Comparison of ENCODE assay signal across 19 cellular contexts in genomic region chr17:82005701-82006348, GRCh38. TPM values are rescaled to one million over a fixed set of nuclear protein-coding genes. Genes with fewer than 3 reads are reported as not detected.
DNase-seq lines count a peak whose midpoint lies in the region; ATAC-seq and TF ChIP-seq lines count a peak whose summit lies in the region.
"Had no signal": no experiment of that assay in that cellular context is flagged by ENCODE, and none has a peak within 500 bp of the region (broad histone marks: within the 10 kb centered on the region; RNA-seq: fewer than 3 reads in every experiment).

No MANE protein-coding gene starts in this region.

- H3K79me2 ChIP-seq in SK-N-SH (ENCODE audit: insufficient read depth) = peaks cover 12% of the 10 kb centered on the region; the same call in 1 of the 2 replicates

- no peaks in the 10 kb centered on the region for H3K36me3 ChIP-seq in SK-N-SH (replicated peaks in 1 of 2; ENCODE audit: control insufficient read depth in 1 of 2, insufficient read depth in 2 of 2, low read length in 1 of 2)
- H3K36me3 ChIP-seq in neuronal stem cell (replicated peaks in 1 of 2; ENCODE audit: control insufficient read depth in 2 of 2, insufficient read depth in 2 of 2, low read length in 2 of 2) = no peaks in the 10 kb centered on the region
- H3K36me3 ChIP-seq: BE2C had no signal

- H3K4me1 ChIP-seq in SK-N-SH (ENCODE audit: control insufficient read depth in 1 of 2, insufficient read depth in 2 of 2, low read depth in 1 of 2, low read length in 1 of 2) (peaks cover 16 to 44% of the 10 kb centered on the region in 2 experiments; a peak in 3 of 4 replicates), neuronal stem cell (ENCODE audit: control insufficient read depth in 2 of 2, insufficient read depth in 1 of 2, low read depth in 1 of 2, low read length in 2 of 2) (peaks cover 5 to 13% of the 10 kb centered on the region in 2 donors)

- peaks cover 28% of the 10 kb centered on the region for H3F3A ChIP-seq in SK-N-SH (replicated peaks; ENCODE audit: insufficient read depth)

- peak overlapping the region; percentile 94 for H2BK12ac ChIP-seq in neuronal stem cell (ENCODE audit: low read length)

- H2AFZ ChIP-seq in SK-N-SH (ENCODE audit: low read depth) (no peak overlapping the region), neuronal stem cell (ENCODE audit: low read length) (no peak overlapping the region)
- H2AFZ ChIP-seq: GM23248 had no signal

- peak overlapping the region; percentile 13 for H3K18ac ChIP-seq in neuronal stem cell (ENCODE audit: low read length)

- TF ChIP-seq RAD21 in SK-N-SH (IDR thresholded peaks at IDR 0.05; ENCODE audit: low read length) = no peak

- H2AK5ac ChIP-seq in neuronal stem cell (ENCODE audit: low read depth, low read length) = peak overlapping the region; percentile 75

- H2BK5ac ChIP-seq in neuronal stem cell (ENCODE audit: low read length) = peak overlapping the region; percentile 13

- no peak for DNase-seq in SK-N-SH
- DNase-seq in NCI-H1694 treated with DMSO at 0.1 percent for 48 hours (lab: John Stamatoyannopoulos, UW) = peak; percentile 25
- no peak for DNase-seq in endothelial cell (ENCODE audit: low spot score)
- no peak for DNase-seq in neuronal stem cell (ENCODE audit: low spot score)
- no peak for DNase-seq in activated CD4-positive, CD25-positive, alpha-beta regulatory T cell (lab: John Stamatoyannopoulos, UW)
- no peak for DNase-seq in HUDEP-2 (lab: John Stamatoyannopoulos, UW; ENCODE audit: unreplicated experiment in 76 of 76)
- DNase-seq: CD8-positive, alpha-beta T cell; DMS79 treated with DMSO at 0.1 percent for 48 hours; KBM-7; MV-4-11; NCI-H1417 treated with DMSO at 0.1 percent for 48 hours; NCI-H2029 treated with DMSO at 0.1 percent for 48 hours; NCI-H748 treated with DMSO at 0.1 percent for 48 hours had no signal

- peaks cover 9% of the 10 kb centered on the region for H3K79me1 ChIP-seq in neuronal stem cell (ENCODE audit: low read depth, low read length)

- POLR2A ChIA-PET in SK-N-SH (lab: Yijun Ruan, JAX) = no interaction called here

- no peak overlapping the region for H4K91ac ChIP-seq in neuronal stem cell (ENCODE audit: low read depth, low read length, poor library complexity)

- H4K20me1 ChIP-seq in SK-N-SH (ENCODE audit: insufficient read depth) = no peaks in the 10 kb centered on the region

- peaks cover 4% of the 10 kb centered on the region for H3K4me1 Mint-ChIP-seq in endothelial cell (ENCODE audit: unreplicated experiment)

- H3K14ac ChIP-seq in neuronal stem cell (ENCODE audit: low read length) = peak overlapping the region; percentile 63

- H3K4me3 Mint-ChIP-seq in endothelial cell (ENCODE audit: unreplicated experiment) = no peak overlapping the region
- H3K4me3 Mint-ChIP-seq: CD8-positive, alpha-beta T cell had no signal

- H2BK120ac ChIP-seq in neuronal stem cell (ENCODE audit: low read depth, low read length) = no peak overlapping the region

- H4K8ac ChIP-seq in neuronal stem cell (ENCODE audit: low read depth, low read length) = peak overlapping the region; percentile 48

- peaks cover 8% of the 10 kb centered on the region for H3K27me3 Mint-ChIP-seq in endothelial cell (ENCODE audit: unreplicated experiment)

- CTCF ChIA-PET in SK-N-SH (lab: Yijun Ruan, JAX) = interaction anchor here (0.8 to 4.4 kb wide), 5 partner anchors 10 to 45 kb away, joined by 3 to 53 read pairs (median 6); partner anchors contain the start of gene NOTUM

- no peak overlapping the region for H2BK15ac ChIP-seq in neuronal stem cell (ENCODE audit: low read length)

- H3K4me3 ChIP-seq in SK-N-SH (ENCODE audit: low read depth in 2 of 2, low read length in 1 of 2) (no peak overlapping the region), neuronal stem cell (ENCODE audit: low read length in 2 of 2) (peak overlapping the region in 1 of 2 donors; percentile 63)
- H3K4me3 ChIP-seq: GM23248, SJSA1 had no signal

- H3K23ac ChIP-seq in neuronal stem cell (ENCODE audit: low read depth, low read length, poor library complexity) = peak overlapping the region; percentile 80

- H3K9me2 ChIP-seq in SK-N-SH = no peaks in the 10 kb centered on the region

- H3K9me3 ChIP-seq in SK-N-SH (no peaks in the 10 kb centered on the region), neuronal stem cell (replicated peaks in 1 of 2; ENCODE audit: control insufficient read depth in 2 of 2, insufficient read depth in 1 of 2, low read depth in 1 of 2, low read length in 2 of 2) (no peaks in the 10 kb centered on the region)
- H3K9me3 ChIP-seq: BE2C, SJSA1 had no signal

- no peak for TF ChIP-seq EP300 in SK-N-SH (IDR thresholded peaks at IDR 0.05; ENCODE audit: borderline replicate concordance in 1 of 2, low read depth in 1 of 2, low read length in 1 of 2)

- H3K4ac ChIP-seq in neuronal stem cell (ENCODE audit: low read length) = peak overlapping the region; percentile 37

- H3K4me2 ChIP-seq in SK-N-SH (peak overlapping the region; percentile 75; the same call in 1 of the 2 replicates), neuronal stem cell (ENCODE audit: insufficient read depth, low read length, poor library complexity, severe bottlenecking) (no peak overlapping the region)

- no peaks in the 10 kb centered on the region for H3K27me3 ChIP-seq in SK-N-SH (ENCODE audit: insufficient read depth)
- H3K27me3 ChIP-seq in neuronal stem cell (ENCODE audit: control insufficient read depth in 3 of 3, insufficient read depth in 3 of 3, low read depth in 1 of 3, low read length in 3 of 3) = no peaks in the 10 kb centered on the region
- H3K27me3 ChIP-seq: BE2C, SJSA1 had no signal

- H3K36me3 Mint-ChIP-seq in endothelial cell (ENCODE audit: low read depth, unreplicated experiment) = no peaks in the 10 kb centered on the region
- H3K36me3 Mint-ChIP-seq: CD8-positive, alpha-beta T cell had no signal

- H3K27ac Mint-ChIP-seq in endothelial cell (ENCODE audit: unreplicated experiment) = peak overlapping the region; percentile 43
- H3K27ac Mint-ChIP-seq: CD8-positive, alpha-beta T cell had no signal

- H3K27ac ChIP-seq in SK-N-SH (ENCODE audit: low read depth in 2 of 2, low read length in 1 of 2) (peak overlapping the region in 1 of 2 experiments; percentile 90; a peak in 2 of 4 replicates), neuronal stem cell (replicated peaks; ENCODE audit: low read length) (peak overlapping the region; percentile 12)
- H3K27ac ChIP-seq: 22Rv1, GM23248, SJSA1 had no signal

- no peak overlapping the region for H3K9ac ChIP-seq in SK-N-SH
- H3K9ac ChIP-seq in neuronal stem cell (ENCODE audit: low read depth, low read length, poor library complexity) = peak overlapping the region; percentile 63
- H3K9ac ChIP-seq: GM23248 had no signal

- 89% methylated on average over 25 of the region's 30 CpGs for WGBS in SK-N-SH (ENCODE audit: low lambda C conversion rate)
- no CpG with 5 or more reads among the region's 30 CpGs for WGBS in neuronal stem cell (ENCODE audit: extremely low coverage in 2 of 2, insufficient read length in 2 of 2, insufficient replicate concordance in 1 of 2), 2 donors

- no peaks in the 10 kb centered on the region for H3K9me3 Mint-ChIP-seq in endothelial cell (ENCODE audit: unreplicated experiment)
- H3K9me3 Mint-ChIP-seq: CD8-positive, alpha-beta T cell had no signal

- ATAC-seq in SK-N-SH treated with all-trans-retinoic acid at 6 μM for 48 hours (no peak), HG03045 (IDR thresholded peaks at IDR 0.05; ENCODE audit: unreplicated experiment) (no peak)
- ATAC-seq: CD8-positive, alpha-beta T cell had no signal

- TF ChIP-seq CTCF in SK-N-SH (IDR thresholded peaks at IDR 0.05) = no peak
- TF ChIP-seq CTCF in endothelial cell (IDR thresholded peaks at IDR 0.05; ENCODE audit: unreplicated experiment) = no peak

TF ChIP-seq in SK-N-SH, 30 proteins besides CTCF, POLR2A, EP300 and RAD21 (continues in another document):
- TF ChIP-seq YY1 (IDR thresholded peaks at IDR 0.05; ENCODE audit: low read depth) (no peak), RCOR1 (IDR thresholded peaks at IDR 0.05; ENCODE audit: low read length) (no peak)

RNA-seq across cellular contexts. Expression of gene CENPX, which starts 16.9 kb away (rescaled TPM):
- 247 and 255 TPM in 2 replicates for polyA plus RNA-seq in SK-N-SH (2012; rRNA removed)
- polyA plus RNA-seq in SK-N-SH (2012; cell fraction: cytosol; rRNA removed) = 145 and 202 TPM in 2 replicates
- polyA plus RNA-seq in SK-N-SH (2012; cell fraction: nucleus; rRNA removed) = 332 and 419 TPM in 2 replicates
- total RNA-seq in endothelial cell (ENCODE audit: unreplicated experiment) = 42.9 TPM
- polyA plus RNA-seq in neuronal stem cell (2013, experiment 1 of 2) = 45.1 TPM
- 45.1 TPM for polyA plus RNA-seq in neuronal stem cell (2013, experiment 2 of 2)

RNA-seq across cellular contexts. Expression of gene LRRC45, which starts 17.3 kb away (rescaled TPM):
- 30.3 and 31.5 TPM in 2 replicates for polyA plus RNA-seq in SK-N-SH (2012; rRNA removed)
- polyA plus RNA-seq in SK-N-SH (2012; cell fraction: cytosol; rRNA removed) = 9.3 and 14.9 TPM in 2 replicates
- polyA plus RNA-seq in SK-N-SH (2012; cell fraction: nucleus; rRNA removed) = 125 and 148 TPM in 2 replicates
- total RNA-seq in endothelial cell (ENCODE audit: unreplicated experiment) = 12.2 TPM
- 13.2 TPM for polyA plus RNA-seq in neuronal stem cell (2013, experiment 1 of 2)
- 12.5 TPM for polyA plus RNA-seq in neuronal stem cell (2013, experiment 2 of 2)

RNA-seq across cellular contexts. Expression of gene RAC3, which starts 25.7 kb away (rescaled TPM):
- 69.9 and 83.6 TPM in 2 replicates for polyA plus RNA-seq in SK-N-SH (2012; rRNA removed)
- 34.1 and 51.7 TPM in 2 replicates for polyA plus RNA-seq in SK-N-SH (2012; cell fraction: cytosol; rRNA removed)
- 103 and 145 TPM in 2 replicates for polyA plus RNA-seq in SK-N-SH (2012; cell fraction: nucleus; rRNA removed)
- 24.0 TPM for total RNA-seq in endothelial cell (ENCODE audit: unreplicated experiment)
- 61.3 TPM for polyA plus RNA-seq in neuronal stem cell (2013, experiment 1 of 2)
- 55.7 TPM for polyA plus RNA-seq in neuronal stem cell (2013, experiment 2 of 2)

RNA-seq across cellular contexts. Expression of gene ASPSCR1, which starts 28.4 kb away (rescaled TPM):
- polyA plus RNA-seq in SK-N-SH (2012; rRNA removed) = 27.5 and 36.2 TPM in 2 replicates
- 13.9 and 21.1 TPM in 2 replicates for polyA plus RNA-seq in SK-N-SH (2012; cell fraction: cytosol; rRNA removed)
- polyA plus RNA-seq in SK-N-SH (2012; cell fraction: nucleus; rRNA removed) = 98.9 and 121 TPM in 2 replicates
- 25.6 TPM for total RNA-seq in endothelial cell (ENCODE audit: unreplicated experiment)
- polyA plus RNA-seq in neuronal stem cell (2013, experiment 1 of 2) = 21.8 TPM
- 24.2 TPM for polyA plus RNA-seq in neuronal stem cell (2013, experiment 2 of 2)

RNA-seq across cellular contexts. Expression of gene DCXR, which starts 31.7 kb away (rescaled TPM):
- polyA plus RNA-seq in SK-N-SH (2012; rRNA removed) = 153 and 190 TPM in 2 replicates
- 75.6 and 113 TPM in 2 replicates for polyA plus RNA-seq in SK-N-SH (2012; cell fraction: cytosol; rRNA removed)
- polyA plus RNA-seq in SK-N-SH (2012; cell fraction: nucleus; rRNA removed) = 168 and 433 TPM in 2 replicates
- 30.8 TPM for total RNA-seq in endothelial cell (ENCODE audit: unreplicated experiment)
- 72.9 TPM for polyA plus RNA-seq in neuronal stem cell (2013, experiment 1 of 2)
- polyA plus RNA-seq in neuronal stem cell (2013, experiment 2 of 2) = 72.2 TPM
